9 cellular contexts compared by ENCODE assay signal in the genomic region with DNA sequence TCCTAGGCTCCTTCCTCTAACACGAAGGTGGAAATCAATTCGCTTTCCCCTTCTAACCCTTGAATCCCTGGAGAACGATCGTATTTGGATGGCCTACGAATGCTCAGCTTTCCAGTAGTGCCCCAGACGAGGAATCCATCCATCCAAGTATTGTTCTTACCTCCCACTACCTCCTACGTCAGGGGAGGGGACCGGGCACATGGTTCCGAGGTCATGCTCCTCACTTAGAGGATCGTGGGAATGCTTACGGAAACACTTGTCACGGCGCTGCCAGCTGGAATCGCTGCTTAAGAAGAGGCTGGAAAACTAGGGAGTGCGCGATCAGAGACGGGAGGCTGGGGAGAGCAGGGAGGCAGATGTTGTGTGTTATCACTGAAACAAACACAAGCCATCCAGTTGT. TPM values are rescaled to one million over a fixed set of nuclear protein-coding genes. Genes with fewer than 3 reads are reported as not detected.
DNase-seq lines count a peak whose midpoint lies in the region; ATAC-seq and TF ChIP-seq lines count a peak whose summit lies in the region.
"Had no signal": no experiment of that assay in that cellular context is flagged by ENCODE, and none has a peak within 500 bp of the region (broad histone marks: within the 10 kb centered on the region; RNA-seq: fewer than 3 reads in every experiment).

No MANE protein-coding gene starts in this region.

- no peak for DNase-seq in activated CD8-positive, alpha-beta T cell treated with anti-CD3 and anti-CD28 coated beads for 36 hours
- no peak for DNase-seq in activated CD8-positive, alpha-beta T cell treated with anti-CD3 and anti-CD28 coated beads, Interleukin-2, amount 10 ng/mL, durations not matched to agents 7 days and 5 days
- DNase-seq in fibroblast of pulmonary artery (ENCODE audit: low read depth) (peak; percentile 98), nephron progenitor cell (peak; percentile 62), upper lobe of right lung (no peak), DMS53 treated with DMSO at 0.1 percent for 48 hours (lab: John Stamatoyannopoulos, UW; ENCODE audit: unreplicated experiment) (no peak), NCI-H1105 treated with DMSO at 0.1 percent for 48 hours (lab: John Stamatoyannopoulos, UW) (no peak)

- CTCF ChIA-PET in activated CD8-positive, alpha-beta T cell treated with anti-CD3 and anti-CD28 coated beads for 36 hours (lab: Charles Lee): interaction anchor here (1.0 to 2.3 kb wide), 7 partner anchors 8 to 216 kb away, joined by 3 to 15 read pairs (median 3); no protein-coding TSS in a partner anchor
- CTCF ChIA-PET in activated CD8-positive, alpha-beta T cell treated with anti-CD3 and anti-CD28 coated beads, Interleukin-2, amount 10 ng/mL, durations not matched to agents 7 days and 5 days (lab: Charles Lee): interaction anchor here (1.1 to 2.2 kb wide), 3 partner anchors 47 to 145 kb away, joined by 3 to 8 read pairs (median 3); no protein-coding TSS in a partner anchor

- ATAC-seq in activated CD8-positive, alpha-beta T cell treated with anti-CD3 and anti-CD28 coated beads for 36 hours: no peak
- no peak for ATAC-seq in activated CD8-positive, alpha-beta T cell treated with anti-CD3 and anti-CD28 coated beads, Interleukin-2, amount 10 ng/mL, durations not matched to agents 7 days and 5 days
- peak; percentile 32 for ATAC-seq in upper lobe of right lung
- no peak for ATAC-seq in HG03378 (IDR thresholded peaks at IDR 0.05; ENCODE audit: unreplicated experiment)
- ATAC-seq: activated naive CD4-positive, alpha-beta T cell treated with anti-CD3 and anti-CD28 coated beads, Interleukin-2, amount 50 U/mL, for 72 hours had no signal

- no peak for TF ChIP-seq CTCF in activated CD8-positive, alpha-beta T cell treated with anti-CD3 and anti-CD28 coated beads for 36 hours (IDR thresholded peaks at IDR 0.05)
- TF ChIP-seq CTCF in fibroblast of pulmonary artery (IDR thresholded peaks at IDR 0.05; ENCODE audit: low read length, missing control alignments) (no peak), nephron progenitor cell (IDR thresholded peaks at IDR 0.05) (no peak), upper lobe of right lung (IDR thresholded peaks at IDR 0.05) (no peak)

- H3K27ac ChIP-seq in upper lobe of right lung: peak overlapping the region; percentile 86

- POLR2A ChIA-PET in activated CD8-positive, alpha-beta T cell treated with anti-CD3 and anti-CD28 coated beads for 36 hours (lab: Charles Lee): interaction anchor here (0.7 to 3.3 kb wide), 6 partner anchors 11 to 100 kb away, joined by 3 to 16 read pairs (median 4); no protein-coding TSS in a partner anchor
- POLR2A ChIA-PET in activated CD8-positive, alpha-beta T cell treated with anti-CD3 and anti-CD28 coated beads, Interleukin-2, amount 10 ng/mL, durations not matched to agents 7 days and 5 days (lab: Charles Lee): interaction anchor here (1.1 to 2.0 kb wide), 2 partner anchors 39 to 49 kb away, joined by 3 to 8 read pairs; no protein-coding TSS in a partner anchor

- H3K27me3 Mint-ChIP-seq in activated CD8-positive, alpha-beta T cell treated with anti-CD3 and anti-CD28 coated beads for 36 hours: no peaks in the 10 kb centered on the region
- no peaks in the 10 kb centered on the region for H3K27me3 Mint-ChIP-seq in activated CD8-positive, alpha-beta T cell treated with anti-CD3 and anti-CD28 coated beads, Interleukin-2, amount 10 ng/mL, durations not matched to agents 7 days and 5 days (ENCODE audit: low read depth)
- H3K27me3 Mint-ChIP-seq in nephron progenitor cell (ENCODE audit: low read depth, poor library complexity): no peaks in the 10 kb centered on the region

- no peaks in the 10 kb centered on the region for H3K27me3 ChIP-seq in upper lobe of right lung

- peaks cover 96% of the 10 kb centered on the region for H3K4me1 ChIP-seq in upper lobe of right lung

- peak overlapping the region; percentile 41 for H3K27ac Mint-ChIP-seq in activated CD8-positive, alpha-beta T cell treated with anti-CD3 and anti-CD28 coated beads for 36 hours
- H3K27ac Mint-ChIP-seq in activated CD8-positive, alpha-beta T cell treated with anti-CD3 and anti-CD28 coated beads, Interleukin-2, amount 10 ng/mL, durations not matched to agents 7 days and 5 days: no peak overlapping the region
- H3K27ac Mint-ChIP-seq in nephron progenitor cell: peak overlapping the region; percentile 99

- intact Hi-C loops in activated CD8-positive, alpha-beta T cell treated with anti-CD3 and anti-CD28 coated beads for 36 hours (cut with micrococcal nuclease): no loop called here
- intact Hi-C loops in upper lobe of right lung (cut with DNase I): no loop called here

- H3K4me3 ChIP-seq in fibroblast of pulmonary artery (replicated peaks; ENCODE audit: low read depth, low read length) (no peak overlapping the region), upper lobe of right lung (no peak overlapping the region)

- H3K4me1 Mint-ChIP-seq in activated CD8-positive, alpha-beta T cell treated with anti-CD3 and anti-CD28 coated beads for 36 hours (ENCODE audit: low read depth): peaks cover 89% of the 10 kb centered on the region
- peaks cover 70% of the 10 kb centered on the region for H3K4me1 Mint-ChIP-seq in activated CD8-positive, alpha-beta T cell treated with anti-CD3 and anti-CD28 coated beads, Interleukin-2, amount 10 ng/mL, durations not matched to agents 7 days and 5 days (ENCODE audit: low read depth)
- H3K4me1 Mint-ChIP-seq in nephron progenitor cell: peaks cover 94% of the 10 kb centered on the region

- no peaks in the 10 kb centered on the region for H3K36me3 ChIP-seq in upper lobe of right lung

- H3K9me3 Mint-ChIP-seq in activated CD8-positive, alpha-beta T cell treated with anti-CD3 and anti-CD28 coated beads for 36 hours: no peaks in the 10 kb centered on the region
- H3K9me3 Mint-ChIP-seq in activated CD8-positive, alpha-beta T cell treated with anti-CD3 and anti-CD28 coated beads, Interleukin-2, amount 10 ng/mL, durations not matched to agents 7 days and 5 days (ENCODE audit: insufficient read depth): no peaks in the 10 kb centered on the region
- no peaks in the 10 kb centered on the region for H3K9me3 Mint-ChIP-seq in nephron progenitor cell
- H3K9me3 Mint-ChIP-seq: activated naive CD4-positive, alpha-beta T cell treated with anti-CD3 and anti-CD28 coated beads, Interleukin-2, amount 50 U/mL, for 72 hours had no signal

- H3K36me3 Mint-ChIP-seq in activated CD8-positive, alpha-beta T cell treated with anti-CD3 and anti-CD28 coated beads for 36 hours (ENCODE audit: low read depth): peaks cover 29% of the 10 kb centered on the region
- H3K36me3 Mint-ChIP-seq in activated CD8-positive, alpha-beta T cell treated with anti-CD3 and anti-CD28 coated beads, Interleukin-2, amount 10 ng/mL, durations not matched to agents 7 days and 5 days (ENCODE audit: low read depth): peaks cover 44% of the 10 kb centered on the region
- peaks cover 8% of the 10 kb centered on the region for H3K36me3 Mint-ChIP-seq in nephron progenitor cell (ENCODE audit: low read depth)

- no peak overlapping the region for H3K4me3 Mint-ChIP-seq in activated CD8-positive, alpha-beta T cell treated with anti-CD3 and anti-CD28 coated beads for 36 hours
- no peak overlapping the region for H3K4me3 Mint-ChIP-seq in activated CD8-positive, alpha-beta T cell treated with anti-CD3 and anti-CD28 coated beads, Interleukin-2, amount 10 ng/mL, durations not matched to agents 7 days and 5 days
- H3K4me3 Mint-ChIP-seq in nephron progenitor cell: peak overlapping the region; percentile 37

- H3K9me3 ChIP-seq in upper lobe of right lung: no peaks in the 10 kb centered on the region

RNA-seq across cellular contexts. Expression of gene CAPZB, which starts 47.4 kb away (rescaled TPM):
- total RNA-seq in activated CD8-positive, alpha-beta T cell treated with anti-CD3 and anti-CD28 coated beads for 36 hours: 100 to 1,000 TPM; 335 to 340 TPM
- 100 to 1,000 TPM; 492 to 518 TPM for total RNA-seq in activated CD8-positive, alpha-beta T cell treated with anti-CD3 and anti-CD28 coated beads, Interleukin-2, amount 10 ng/mL, durations not matched to agents 7 days and 5 days
- total RNA-seq in upper lobe of right lung: 237 TPM

Comparison
In these comparisons a context has a peak if more than half of its experiments do, and no peak if none do; other contexts are left out.
1. DNase-seq: peak in fibroblast of pulmonary artery (single experiment) and nephron progenitor cell (single experiment); none in activated CD8-positive, alpha-beta T cell treated with anti-CD3 and anti-CD28 coated beads for 36 hours (single experiment), activated CD8-positive, alpha-beta T cell treated with anti-CD3 and anti-CD28 coated beads, Interleukin-2, amount 10 ng/mL, durations not matched to agents 7 days and 5 days (single experiment), upper lobe of right lung (single experiment), DMS53 treated with DMSO at 0.1 percent for 48 hours (single experiment) and NCI-H1105 treated with DMSO at 0.1 percent for 48 hours (single experiment).